ENCODE assay signal across 1 cellular context in the genomic region with DNA sequence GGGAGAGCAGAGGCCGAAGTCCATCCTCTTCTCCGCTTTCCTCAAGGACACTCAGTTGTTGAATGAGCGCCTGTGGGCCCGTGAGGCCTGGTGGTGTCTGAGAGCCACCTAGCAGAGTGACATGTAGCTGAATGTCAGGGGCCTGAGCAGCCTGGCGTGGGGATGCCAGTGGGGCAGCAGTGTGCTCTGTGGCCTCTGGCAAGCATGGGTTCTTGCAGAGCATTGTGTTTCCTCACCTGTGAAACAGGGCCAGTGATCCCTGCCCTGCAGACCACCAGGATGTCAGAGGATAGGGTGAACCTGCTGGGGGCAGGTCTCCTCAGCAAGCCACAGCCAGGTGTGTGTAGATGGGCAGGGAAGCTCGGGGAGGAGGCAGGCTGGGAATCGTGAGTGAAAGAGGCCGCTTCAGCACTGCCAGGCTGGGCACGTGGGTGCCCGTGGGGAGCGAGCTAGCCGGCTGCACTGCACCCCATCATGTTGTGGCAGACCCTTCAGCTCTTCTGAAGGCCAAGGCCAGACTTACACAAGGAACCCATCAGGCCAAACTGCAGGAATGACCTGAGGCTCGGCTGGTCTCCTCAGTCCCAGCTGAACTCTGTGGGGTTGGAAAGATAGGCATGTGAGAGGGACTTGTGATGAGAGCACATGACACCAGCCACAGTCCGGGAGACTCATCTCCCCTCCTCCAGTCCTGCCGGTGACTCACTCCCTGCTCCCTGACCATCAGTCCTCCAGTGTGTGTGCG.
A peak's percentile ranks its signal among the peaks of the same experiment; 100 is the strongest.
TF ChIP-seq lines count a peak whose summit lies in the region.

No MANE protein-coding gene starts in this region.

TF ChIP-seq in K562, 482 proteins besides CTCF, POLR2A, EP300 and RAD21 (continues in another document):
- TF ChIP-seq ZNF143 (CRISPR knock-in tag; IDR thresholded peaks at IDR 0.05) = no peak
- TF ChIP-seq SMARCA4 (IDR thresholded peaks at IDR 0.05) = peak; percentile 87
- TF ChIP-seq, protein P1, sequence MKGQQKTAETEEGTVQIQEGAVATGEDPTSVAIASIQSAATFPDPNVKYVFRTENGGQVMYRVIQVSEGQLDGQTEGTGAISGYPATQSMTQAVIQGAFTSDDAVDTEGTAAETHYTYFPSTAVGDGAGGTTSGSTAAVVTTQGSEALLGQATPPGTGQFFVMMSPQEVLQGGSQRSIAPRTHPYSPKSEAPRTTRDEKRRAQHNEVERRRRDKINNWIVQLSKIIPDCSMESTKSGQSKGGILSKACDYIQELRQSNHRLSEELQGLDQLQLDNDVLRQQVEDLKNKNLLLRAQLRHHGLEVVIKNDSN (CRISPR knock-in tag; IDR thresholded peaks at IDR 0.05) = peak; percentile 92
- TF ChIP-seq SP1 (CRISPR knock-in tag; IDR thresholded peaks at IDR 0.05) = peak; percentile 45; the same call in 1 of the 2 replicates
- TF ChIP-seq HDAC1 (IDR thresholded peaks at IDR 0.05) = peak in 1 of 2 experiments; percentile 74; a peak in 2 of 4 replicates
- 0 out of 2 replicates have a peak, but pooled peaks have one; percentile 20 for TF ChIP-seq ZKSCAN1 (IDR thresholded peaks at IDR 0.05; ENCODE audit: low read depth, low read length)
- TF ChIP-seq ZNF764 (CRISPR knock-in tag; IDR thresholded peaks at IDR 0.05; ENCODE audit: low read depth) = no peak
- TF ChIP-seq, protein P2, sequence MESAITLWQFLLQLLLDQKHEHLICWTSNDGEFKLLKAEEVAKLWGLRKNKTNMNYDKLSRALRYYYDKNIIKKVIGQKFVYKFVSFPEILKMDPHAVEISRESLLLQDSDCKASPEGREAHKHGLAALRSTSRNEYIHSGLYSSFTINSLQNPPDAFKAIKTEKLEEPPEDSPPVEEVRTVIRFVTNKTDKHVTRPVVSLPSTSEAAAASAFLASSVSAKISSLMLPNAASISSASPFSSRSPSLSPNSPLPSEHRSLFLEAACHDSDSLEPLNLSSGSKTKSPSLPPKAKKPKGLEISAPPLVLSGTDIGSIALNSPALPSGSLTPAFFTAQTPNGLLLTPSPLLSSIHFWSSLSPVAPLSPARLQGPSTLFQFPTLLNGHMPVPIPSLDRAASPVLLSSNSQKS (CRISPR knock-in tag; IDR thresholded peaks at IDR 0.05) = no peak
- TF ChIP-seq CEBPZ (IDR thresholded peaks at IDR 0.05; ENCODE audit: borderline replicate concordance, low read depth, low read length) = no peak
- no peak for TF ChIP-seq NCOA2 (IDR thresholded peaks at IDR 0.05; ENCODE audit: partially characterized antibody in 2 of 2)
- TF ChIP-seq NR2C1 (IDR thresholded peaks at IDR 0.05) = no peak
- no peak for TF ChIP-seq NR2C1 (tag; IDR thresholded peaks at IDR 0.05)
- no peak for TF ChIP-seq ZNF57 (CRISPR knock-in tag; IDR thresholded peaks at IDR 0.05)
- TF ChIP-seq UBTF (IDR thresholded peaks at IDR 0.05; ENCODE audit: borderline replicate concordance in 1 of 2, low read depth in 2 of 2, low read length in 2 of 2) = peak in 1 of 2 experiments; percentile 72; a peak in 1 of 4 replicates
- peak; percentile 58; the same call in 1 of the 2 replicates for TF ChIP-seq THAP12 (CRISPR knock-in tag; IDR thresholded peaks at IDR 0.05)
- TF ChIP-seq FOSL1 (tag; conservative IDR thresholded peaks at IDR 0.05) = peak; percentile 98
- peak; percentile 86 for TF ChIP-seq SMARCE1 (IDR thresholded peaks at IDR 0.05)
- TF ChIP-seq FOXJ2 (tag; IDR thresholded peaks at IDR 0.05) = peak; percentile 54; the same call in 1 of the 2 replicates
- TF ChIP-seq YY1 (IDR thresholded peaks at IDR 0.05; ENCODE audit: borderline replicate concordance in 1 of 3, control insufficient read depth in 1 of 3, extremely low read depth in 1 of 3, insufficient read depth in 3 of 3, insufficient read length in 1 of 3, insufficient replicate concordance in 2 of 3, low read depth in 1 of 3, low read length in 2 of 3) = peak in 1 of 3 experiments; percentile 7
- no peak for TF ChIP-seq HCFC1 (IDR thresholded peaks at IDR 0.05; ENCODE audit: low read depth, low read length)
- TF ChIP-seq FOS (IDR thresholded peaks at IDR 0.05; ENCODE audit: extremely low read depth, insufficient read length) = peak; percentile 73
- TF ChIP-seq AFF4 (CRISPR knock-in tag; IDR thresholded peaks at IDR 0.05) = peak; percentile 64; the same call in 1 of the 2 replicates
- TF ChIP-seq DMBX1 (CRISPR knock-in tag; IDR thresholded peaks at IDR 0.05; ENCODE audit: borderline replicate concordance) = peak; percentile 30; the same call in 1 of the 2 replicates
- TF ChIP-seq CHCHD3 (CRISPR knock-in tag; IDR thresholded peaks at IDR 0.05) = no peak
- TF ChIP-seq CREM (IDR thresholded peaks at IDR 0.05; ENCODE audit: low read depth) = peak; percentile 62
- TF ChIP-seq RAD51 (IDR thresholded peaks at IDR 0.05; ENCODE audit: borderline replicate concordance, low read depth) = peak; percentile 72
- TF ChIP-seq MITF (IDR thresholded peaks at IDR 0.05) = peak; percentile 86; the same call in 1 of the 2 replicates
- no peak for TF ChIP-seq ATF1 (CRISPR knock-in tag; IDR thresholded peaks at IDR 0.05)
- TF ChIP-seq ATF1 (tag; IDR thresholded peaks at IDR 0.05) = 0 out of 2 replicates have a peak, but pooled peaks have one; percentile 32
- peak; percentile 20 to 51; a peak in 1 of 4 replicates for TF ChIP-seq MAZ (CRISPR knock-in tag; conservative IDR thresholded peaks at IDR 0.05 in 1 of 2, IDR thresholded peaks at IDR 0.05 in 1 of 2)
- TF ChIP-seq HMGN3 (IDR thresholded peaks at IDR 0.05; ENCODE audit: borderline replicate concordance, extremely low read depth, insufficient read length, low read depth, low read length) = no peak
- TF ChIP-seq RCOR1 (IDR thresholded peaks at IDR 0.05; ENCODE audit: borderline replicate concordance in 1 of 2, low read depth in 2 of 2, low read length in 2 of 2) = peak in 1 of 2 experiments; percentile 91; a peak in 2 of 4 replicates
- TF ChIP-seq JUNB (CRISPR knock-in tag; conservative IDR thresholded peaks at IDR 0.05) = peak; percentile 71; the same call in 1 of the 2 replicates
- TF ChIP-seq BHLHE40 (IDR thresholded peaks at IDR 0.05; ENCODE audit: low read length) = peak; percentile 91
- peak; percentile 85 for TF ChIP-seq DPF2 (IDR thresholded peaks at IDR 0.05)
- TF ChIP-seq MNT (conservative IDR thresholded peaks at IDR 0.05) = peak in 1 of 2 experiments; percentile 83; a peak in 3 of 4 replicates
- no peak for TF ChIP-seq TRIM28 (IDR thresholded peaks at IDR 0.05)
- no peak for TF ChIP-seq ZNF785 (CRISPR knock-in tag; IDR thresholded peaks at IDR 0.05)
- peak; percentile 42 for TF ChIP-seq MEIS2 (IDR thresholded peaks at IDR 0.05; ENCODE audit: partially characterized antibody)
